ENCODE assay signal across 8 cellular contexts in genomic region chr15:79311901-79312553, GRCh38. TPM values are rescaled to one million over a fixed set of nuclear protein-coding genes. Genes with fewer than 3 reads are reported as not detected.
DNase-seq lines count a peak whose midpoint lies in the region; ATAC-seq, FAIRE-seq and TF ChIP-seq lines count a peak whose summit lies in the region.

No MANE protein-coding gene starts in this region.

- intact Hi-C loops in kidney (cut with DNase I) (no loop called here), transverse colon (cut with DNase I; ENCODE audit: low total_unique reads) (no loop called here)

- H3K36me3 ChIP-seq in kidney (ENCODE audit: control insufficient read depth in 1 of 2, insufficient read depth in 2 of 2, low read length in 2 of 2) (peaks cover 7 to 12% of the 10 kb centered on the region in 2 donors), transverse colon (peaks cover 0 to 21% (median 4%) of the 10 kb centered on the region in 4 donors)

- 19 to 51% methylated on average over 2 to 8 of the region's 8 CpGs for WGBS in transverse colon (ENCODE audit: low coverage in 1 of 2), 2 donors

- in situ Hi-C loops in transverse colon (cut with MboI; ENCODE audit: low pct_ligation_motif_present in 1 of 4, low pct_unique_long_range_greater_than_20kb in 1 of 4, low sequenced_read_pairs in 3 of 4): no loop called here

- no peak for TF ChIP-seq EP300 in transverse colon (IDR thresholded peaks at IDR 0.05; ENCODE audit: low read depth)

- TF ChIP-seq CTCF in kidney (IDR thresholded peaks at IDR 0.05; ENCODE audit: borderline replicate concordance, extremely low read depth, insufficient read depth) (no peak), transverse colon (IDR thresholded peaks at IDR 0.05) (no peak)

- H3K27ac ChIP-seq in kidney (ENCODE audit: low read depth in 2 of 2, low read length in 2 of 2) (no peak overlapping the region), transverse colon (peak overlapping the region in 2 of 4 donors; percentile 36 to 57)

- no peak for TF ChIP-seq POLR2A in transverse colon (IDR thresholded peaks at IDR 0.05)

- H3K9me3 Mint-ChIP-seq in activated naive CD4-positive, alpha-beta T cell treated with anti-CD3 and anti-CD28 coated beads, Interleukin-2, amount 10 ng/mL, durations not matched to agents 7 days and 5 days: no peaks in the 10 kb centered on the region
- no peaks in the 10 kb centered on the region for H3K9me3 Mint-ChIP-seq in activated T-helper 17 cell treated with anti-CD3 and anti-CD28 coated beads, Interleukin-2, amount 50 U/mL, for 72 hours

- FAIRE-seq in kidney (lab: Jason Lieb, UNC): no peak

- H3K9me3 ChIP-seq in kidney (ENCODE audit: control insufficient read depth in 1 of 2, low read length in 2 of 2) (no peaks in the 10 kb centered on the region), transverse colon (no peaks in the 10 kb centered on the region)

- CTCF ChIA-PET in activated naive CD4-positive, alpha-beta T cell treated with anti-CD3 and anti-CD28 coated beads, Interleukin-2, amount 10 ng/mL, durations not matched to agents 7 days and 5 days (lab: Charles Lee): interaction anchor here (1.4 to 1.6 kb wide), 2 partner anchors 9 to 284 kb away, joined by 4 to 5 read pairs; no protein-coding TSS in a partner anchor

- ATAC-seq in activated T-helper 17 cell treated with anti-CD3 and anti-CD28 coated beads, Interleukin-2, amount 50 U/mL, for 72 hours (replicated peaks): no peak
- no peak for ATAC-seq in HG03432 (IDR thresholded peaks at IDR 0.05; ENCODE audit: unreplicated experiment)

- no peak for DNase-seq in activated naive CD4-positive, alpha-beta T cell treated with anti-CD3 and anti-CD28 coated beads, Interleukin-2, amount 10 ng/mL, durations not matched to agents 7 days and 5 days
- DNase-seq in activated naive CD4-positive, alpha-beta T cell (lab: John Stamatoyannopoulos, UW): no peak
- DNase-seq in kidney (no peak), transverse colon (no peak), ureter (ENCODE audit: low spot score) (no peak), amygdala (lab: John Stamatoyannopoulos, UW) (no peak)

- peak overlapping the region; percentile 86 for H3K4me3 Mint-ChIP-seq in activated naive CD4-positive, alpha-beta T cell treated with anti-CD3 and anti-CD28 coated beads, Interleukin-2, amount 10 ng/mL, durations not matched to agents 7 days and 5 days
- H3K4me3 Mint-ChIP-seq in activated T-helper 17 cell treated with anti-CD3 and anti-CD28 coated beads, Interleukin-2, amount 50 U/mL, for 72 hours: peak overlapping the region; percentile 86

- H3K4me3 ChIP-seq in kidney (ENCODE audit: low read length in 2 of 2) (peak overlapping the region; percentile 75 to 77), transverse colon (peak overlapping the region; percentile 55 to 67 (median 63))

- peaks cover 0 to 9% of the 10 kb centered on the region in 2 donors for H3K4me1 ChIP-seq in kidney (ENCODE audit: control insufficient read depth in 1 of 2, insufficient read depth in 1 of 2, low read depth in 1 of 2, low read length in 2 of 2)
- H3K4me1 ChIP-seq in transverse colon: peaks cover 2 to 14% (median 9%) of the 10 kb centered on the region in 4 donors

- peaks cover 33% of the 10 kb centered on the region for H3K4me1 Mint-ChIP-seq in activated naive CD4-positive, alpha-beta T cell treated with anti-CD3 and anti-CD28 coated beads, Interleukin-2, amount 10 ng/mL, durations not matched to agents 7 days and 5 days
- H3K4me1 Mint-ChIP-seq in activated T-helper 17 cell treated with anti-CD3 and anti-CD28 coated beads, Interleukin-2, amount 50 U/mL, for 72 hours: peaks cover 28% of the 10 kb centered on the region

- H3K36me3 Mint-ChIP-seq in activated naive CD4-positive, alpha-beta T cell treated with anti-CD3 and anti-CD28 coated beads, Interleukin-2, amount 10 ng/mL, durations not matched to agents 7 days and 5 days: peaks cover 43% of the 10 kb centered on the region
- peaks cover 47% of the 10 kb centered on the region for H3K36me3 Mint-ChIP-seq in activated T-helper 17 cell treated with anti-CD3 and anti-CD28 coated beads, Interleukin-2, amount 50 U/mL, for 72 hours (ENCODE audit: low read depth)

- H3K9ac ChIP-seq in kidney (ENCODE audit: low read length in 2 of 2): peak overlapping the region in 1 of 2 donors; percentile 34

- H3K27me3 ChIP-seq in transverse colon: peaks cover 6% of the 10 kb centered on the region

- H3K27me3 Mint-ChIP-seq in activated naive CD4-positive, alpha-beta T cell treated with anti-CD3 and anti-CD28 coated beads, Interleukin-2, amount 10 ng/mL, durations not matched to agents 7 days and 5 days: peaks cover 23% of the 10 kb centered on the region
- peaks cover 4% of the 10 kb centered on the region for H3K27me3 Mint-ChIP-seq in activated T-helper 17 cell treated with anti-CD3 and anti-CD28 coated beads, Interleukin-2, amount 50 U/mL, for 72 hours

- H3K27ac Mint-ChIP-seq in activated naive CD4-positive, alpha-beta T cell treated with anti-CD3 and anti-CD28 coated beads, Interleukin-2, amount 10 ng/mL, durations not matched to agents 7 days and 5 days: peak overlapping the region; percentile 66
- H3K27ac Mint-ChIP-seq in activated T-helper 17 cell treated with anti-CD3 and anti-CD28 coated beads, Interleukin-2, amount 50 U/mL, for 72 hours: peak overlapping the region; percentile 67

RNA-seq across cellular contexts. Expression of gene TMED3, which starts 1.1 kb away (rescaled TPM):
- 10 to 100 TPM; 41.1 to 54.1 TPM for total RNA-seq in activated T-helper 17 cell treated with anti-CD3 and anti-CD28 coated beads, Interleukin-2, amount 50 U/mL, for 72 hours
- total RNA-seq in kidney: 40.5 TPM
- polyA plus RNA-seq in kidney (ENCODE audit: insufficient read depth, low read depth, low replicate concordance): 105 TPM
- total RNA-seq in transverse colon: 10 to 100 TPM; 12.7 to 68.9 (median 41.0) TPM
- total RNA-seq in ureter: 96.8 TPM

RNA-seq across cellular contexts. Expression of gene ANKRD34C, which starts 29.5 kb away (rescaled TPM):
- total RNA-seq in activated T-helper 17 cell treated with anti-CD3 and anti-CD28 coated beads, Interleukin-2, amount 50 U/mL, for 72 hours: not detected
- total RNA-seq in kidney (not detected), transverse colon (not detected), ureter (not detected)
- 0.11 TPM for polyA plus RNA-seq in kidney (ENCODE audit: insufficient read depth, low read depth, low replicate concordance)
